In the genomic region with DNA sequence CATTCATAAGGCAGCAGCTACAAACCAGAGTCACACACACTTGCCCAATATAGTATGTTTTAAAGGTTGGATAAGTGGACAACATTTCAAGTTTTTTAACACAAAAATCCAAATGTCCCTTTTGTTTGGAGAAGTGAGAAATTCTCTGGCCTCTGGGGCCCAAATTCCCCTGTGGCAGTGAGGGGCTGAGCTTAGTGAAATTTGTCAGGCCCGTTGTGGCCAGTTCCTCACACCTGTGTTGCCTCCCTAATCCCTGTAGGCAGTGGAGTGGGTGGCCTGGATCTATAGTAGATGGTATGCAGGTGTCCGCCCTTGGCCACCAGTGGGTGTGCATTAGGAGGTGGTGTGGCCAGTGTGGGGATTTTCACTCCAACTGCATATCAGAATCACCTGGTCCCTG, we compare ENCODE assay signal across 11 cellular contexts. TPM values are rescaled to one million over a fixed set of nuclear protein-coding genes. Genes with fewer than 3 reads are reported as not detected.
"Had no signal": no experiment of that assay in that cellular context is flagged by ENCODE, and none has a peak within 500 bp of the region (broad histone marks: within the 10 kb centered on the region; RNA-seq: fewer than 3 reads in every experiment).

No MANE protein-coding gene starts in this region.

- H3K27me3 Mint-ChIP-seq: IgD-negative memory B cell had no signal

- H3K9ac ChIP-seq: KMS-11 had no signal

- H3K9me3 ChIP-seq: HAP-1 had no signal

- H3K4me3 Mint-ChIP-seq: GM23338, IgD-negative memory B cell had no signal

- ATAC-seq: GM23338, HCT116, HepG2 had no signal

- H3K4me3 ChIP-seq: GM23338, HAP-1 had no signal

- DNase-seq: H7, KBM-7 had no signal

- H3K4me2 ChIP-seq: GM23338, KMS-11 had no signal

- H3K4me1 ChIP-seq: HAP-1 had no signal

- H3K27ac ChIP-seq: HL-60, KMS-11 had no signal

- H3K9me3 Mint-ChIP-seq: GM23338, IgD-negative memory B cell had no signal

RNA-seq across cellular contexts. Expression of gene OVOL3, which starts 49.6 kb away (rescaled TPM):
- total RNA-seq: GM23338, H1, H7, HepG2, HT1080 had no signal
